ENCODE assay signal across 16 cellular contexts in the genomic region with DNA sequence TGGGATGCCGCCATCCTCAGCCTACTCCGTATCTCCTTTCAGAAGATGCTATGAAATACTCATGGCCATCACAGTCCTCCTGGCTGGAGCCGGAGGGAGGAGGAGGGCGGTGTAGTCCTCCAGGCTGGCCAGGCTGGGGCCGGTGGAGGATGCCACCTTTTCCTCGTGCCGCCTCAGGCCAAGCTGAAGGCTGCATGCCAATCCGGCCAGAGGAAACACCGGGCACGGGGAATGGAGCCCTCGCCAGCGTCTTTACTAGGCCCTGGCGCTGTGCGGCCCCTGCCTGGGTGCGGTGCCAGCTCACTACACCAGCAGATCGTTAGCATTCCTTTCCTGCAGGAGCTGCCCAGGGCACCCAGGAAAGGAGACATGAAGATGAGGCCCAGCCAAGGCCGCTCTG.
DNase-seq lines count a peak whose midpoint lies in the region; ATAC-seq and TF ChIP-seq lines count a peak whose summit lies in the region.
"Had no signal": no experiment of that assay in that cellular context is flagged by ENCODE, and none has a peak within 500 bp of the region (broad histone marks: within the 10 kb centered on the region; RNA-seq: fewer than 3 reads in every experiment).

No MANE protein-coding gene starts in this region.

- peaks cover under 1 to 19% of the 10 kb centered on the region in 2 donors for H3K27me3 Mint-ChIP-seq in effector memory CD8-positive, alpha-beta T cell
- H3K27me3 Mint-ChIP-seq: IgD-negative memory B cell had no signal

- H3K36me3 ChIP-seq in muscle layer of colon (ENCODE audit: insufficient read depth, low read length) (no peaks in the 10 kb centered on the region), aorta (ENCODE audit: control insufficient read depth in 1 of 2, insufficient read depth in 2 of 2, low read length in 1 of 2) (no peaks in the 10 kb centered on the region)

- no peak overlapping the region for H3K4me3 ChIP-seq in muscle layer of colon (ENCODE audit: low read depth in 1 of 2, low read length in 2 of 2)
- H3K4me3 ChIP-seq in aorta (ENCODE audit: low read length in 2 of 2) = no peak overlapping the region
- H3K4me3 ChIP-seq: dorsolateral prefrontal cortex, GM23338, smooth muscle cell had no signal

- no peak overlapping the region for H3K9ac ChIP-seq in muscle layer of colon (ENCODE audit: low read length)

- H3K4me1 ChIP-seq in muscle layer of colon (ENCODE audit: insufficient read depth, low read length) (peaks cover 53% of the 10 kb centered on the region), aorta (ENCODE audit: control insufficient read depth in 1 of 2, insufficient read depth in 2 of 2, low read length in 2 of 2) (no peaks in the 10 kb centered on the region)

- H3K9me3 ChIP-seq in muscle layer of colon (ENCODE audit: low read length) = no peaks in the 10 kb centered on the region
- H3K9me3 ChIP-seq in aorta (ENCODE audit: control insufficient read depth, low read length) = no peaks in the 10 kb centered on the region

- 32% methylated on average over 17 of the region's 17 CpGs for WGBS in aorta, 2 donors

- H3K9me3 Mint-ChIP-seq in effector memory CD8-positive, alpha-beta T cell = no peaks in the 10 kb centered on the region
- H3K9me3 Mint-ChIP-seq: GM23338, IgD-negative memory B cell, memory B cell had no signal

- H3K27me3 ChIP-seq in muscle layer of colon (ENCODE audit: control insufficient read depth in 1 of 2, insufficient read depth in 2 of 2, low read length in 2 of 2) (no peaks in the 10 kb centered on the region), aorta (ENCODE audit: control insufficient read depth in 1 of 2, insufficient read depth in 2 of 2, low read length in 1 of 2) (no peaks in the 10 kb centered on the region)

- ATAC-seq in aorta (ENCODE audit: low FRiP score) = no peak
- ATAC-seq in effector memory CD8-positive, alpha-beta T cell (replicated peaks) = no peak
- no peak for ATAC-seq in HG03159 (IDR thresholded peaks at IDR 0.05; ENCODE audit: unreplicated experiment)
- ATAC-seq: GM23338 had no signal

- no peaks in the 10 kb centered on the region for H3K4me1 Mint-ChIP-seq in effector memory CD8-positive, alpha-beta T cell (ENCODE audit: low read depth in 2 of 2)
- H3K4me1 Mint-ChIP-seq: memory B cell had no signal

- TF ChIP-seq CTCF in VCaP (conservative IDR thresholded peaks at IDR 0.05) = no peak

- no peak overlapping the region for H3K27ac Mint-ChIP-seq in effector memory CD8-positive, alpha-beta T cell
- H3K27ac Mint-ChIP-seq: GM23338, IgD-negative memory B cell, memory B cell had no signal

- H3K36me3 Mint-ChIP-seq in effector memory CD8-positive, alpha-beta T cell (ENCODE audit: insufficient read depth) = no peaks in the 10 kb centered on the region
- H3K36me3 Mint-ChIP-seq: IgD-negative memory B cell, memory B cell had no signal

- peak; percentile 84 for DNase-seq in cardiac septum (ENCODE audit: low spot score)
- peak; percentile 79 to 88 for DNase-seq in aorta
- DNase-seq in effector memory CD8-positive, alpha-beta T cell = no peak
- no peak for DNase-seq in HUDEP-2 (lab: John Stamatoyannopoulos, UW; ENCODE audit: unreplicated experiment in 76 of 76)
- DNase-seq: activated CD8-positive, alpha-beta memory T cell treated with anti-CD3 and anti-CD28 coated beads for 24 hours; DMS53; NCI-H1417; stimulated activated naive CD4-positive, alpha-beta T cell had no signal

- intact Hi-C loops in cardiac septum (cut with DNase I) (loop anchor here (10.0 kb wide), 1 partner anchor 138 kb away; no protein-coding TSS in a partner anchor), aorta (cut with DNase I) (no loop called here)

- peak overlapping the region; percentile 88 for H3K27ac ChIP-seq in VCaP
- peak overlapping the region; percentile 69 for H3K27ac ChIP-seq in muscle layer of colon (ENCODE audit: low read depth, low read length)
- H3K27ac ChIP-seq in aorta (ENCODE audit: low read depth in 1 of 2, low read length in 2 of 2) = no peak overlapping the region
- H3K27ac ChIP-seq: dorsolateral prefrontal cortex had no signal

- no peak overlapping the region for H3K4me3 Mint-ChIP-seq in effector memory CD8-positive, alpha-beta T cell
- H3K4me3 Mint-ChIP-seq: GM23338, IgD-negative memory B cell, memory B cell had no signal

Comparison
In these comparisons a context has a peak if more than half of its experiments do, and no peak if none do; other contexts are left out.
1. H3K27ac ChIP-seq: peak in VCaP (single experiment) and muscle layer of colon (single experiment); none in aorta (0 of 2).
2. DNase-seq: peak in cardiac septum (single experiment) and aorta (2 of 2); none in effector memory CD8-positive, alpha-beta T cell (0 of 3) and HUDEP-2 (0 of 76).